In genomic region chr4:165378398-165378762, GRCh38 we compare ENCODE assay signal across 8 cellular contexts. TPM values are rescaled to one million over a fixed set of nuclear protein-coding genes. Genes with fewer than 3 reads are reported as not detected.
DNase-seq lines count a peak whose midpoint lies in the region; ATAC-seq and TF ChIP-seq lines count a peak whose summit lies in the region.

No MANE protein-coding gene starts in this region.

- H4K20me1 ChIP-seq in KMS-11 (ENCODE audit: insufficient read depth), result no peaks in the 10 kb centered on the region
- H4K20me1 ChIP-seq in neural progenitor cell (ENCODE audit: low read depth), result peaks cover 31% of the 10 kb centered on the region

- CTCF ChIA-PET in AG04450 (lab: Charles Lee), result interaction anchor here (0.8 to 1.6 kb wide), 6 partner anchors 21 to 265 kb away, joined by 3 to 8 read pairs (median 4); partner anchors contain the start of gene MSMO1

- no peaks in the 10 kb centered on the region for H3K36me3 Mint-ChIP-seq in effector memory CD8-positive, alpha-beta T cell (ENCODE audit: insufficient read depth)
- H3K36me3 Mint-ChIP-seq in neural progenitor cell, result no peaks in the 10 kb centered on the region

- intact Hi-C loops in posterior vena cava (cut with DNase I), result loop anchor here (5.0 to 10.0 kb wide), 2 partner anchors 84 to 1884 kb away; partner anchors contain the start of gene TMA16 (in 1 of the 2)

- H3K36me3 ChIP-seq in KMS-11 (ENCODE audit: insufficient read depth) (no peaks in the 10 kb centered on the region), neural progenitor cell (no peaks in the 10 kb centered on the region)

- H3K27ac ChIP-seq in AG04450 (ENCODE audit: low read depth, low read length), result no peak overlapping the region
- H3K27ac ChIP-seq in KMS-11, result no peak overlapping the region
- H3K27ac ChIP-seq in neural progenitor cell, result no peak overlapping the region

- ATAC-seq in effector memory CD8-positive, alpha-beta T cell (replicated peaks), result no peak
- ATAC-seq in HG02885 (IDR thresholded peaks at IDR 0.05; ENCODE audit: poor library complexity, unreplicated experiment) (no peak), HG02678 (IDR thresholded peaks at IDR 0.05; ENCODE audit: unreplicated experiment) (no peak), HG03442 (IDR thresholded peaks at IDR 0.05; ENCODE audit: unreplicated experiment) (no peak)

- H3K4me1 Mint-ChIP-seq in effector memory CD8-positive, alpha-beta T cell (ENCODE audit: low read depth in 2 of 2), result peaks cover 0 to 2% of the 10 kb centered on the region in 2 donors
- peaks cover 42% of the 10 kb centered on the region for H3K4me1 Mint-ChIP-seq in neural progenitor cell

- H3K4me3 ChIP-seq in AG04450 (ENCODE audit: low read depth, low read length), result peak overlapping the region; percentile 58
- no peak overlapping the region for H3K4me3 ChIP-seq in KMS-11 (IDR thresholded peaks at IDR 0.05; ENCODE audit: insufficient read depth, low read depth, low read length)
- peak overlapping the region; percentile 53 for H3K4me3 ChIP-seq in neural progenitor cell

- H3K79me2 ChIP-seq in KMS-11 (ENCODE audit: insufficient read depth, low read depth) (no peaks in the 10 kb centered on the region), neural progenitor cell (ENCODE audit: low read depth) (no peaks in the 10 kb centered on the region)

- H3K9me3 ChIP-seq in AG04450 (ENCODE audit: control insufficient read depth, insufficient read depth, low read length) (no peaks in the 10 kb centered on the region), neural progenitor cell (ENCODE audit: low read depth) (no peaks in the 10 kb centered on the region)

- POLR2A ChIA-PET in AG04450 (lab: Yijun Ruan, JAX), result no interaction called here

- H3F3A ChIP-seq in neural progenitor cell (ENCODE audit: low read depth), result peaks cover 26% of the 10 kb centered on the region

- no peak overlapping the region for H3K27ac Mint-ChIP-seq in effector memory CD8-positive, alpha-beta T cell
- H3K27ac Mint-ChIP-seq in neural progenitor cell, result peak overlapping the region; percentile 1

- H2AFZ ChIP-seq in KMS-11 (ENCODE audit: low read depth) (peak overlapping the region; percentile 79), neural progenitor cell (replicated peaks) (peak overlapping the region; percentile 74)

- peaks cover 8% of the 10 kb centered on the region for H3K27me3 ChIP-seq in AG04450 (ENCODE audit: control insufficient read depth, insufficient read depth, low read length)
- no peaks in the 10 kb centered on the region for H3K27me3 ChIP-seq in KMS-11 (ENCODE audit: insufficient read depth, low read depth)
- peaks cover 58% of the 10 kb centered on the region for H3K27me3 ChIP-seq in neural progenitor cell

- H3K4me1 ChIP-seq in KMS-11 (ENCODE audit: low read depth, poor library complexity, severe bottlenecking) (peaks cover 17% of the 10 kb centered on the region), neural progenitor cell (peaks cover 37% of the 10 kb centered on the region)

- DNase-seq in AG04450 (ENCODE audit: low read depth, low spot score) (no peak), neural progenitor cell (ENCODE audit: low spot score) (no peak), posterior vena cava (ENCODE audit: low spot score) (no peak)
- no peak for DNase-seq in effector memory CD8-positive, alpha-beta T cell

- H3K27me3 Mint-ChIP-seq in effector memory CD8-positive, alpha-beta T cell, result peaks cover 67 to 75% of the 10 kb centered on the region in 2 donors
- H3K27me3 Mint-ChIP-seq in neural progenitor cell (ENCODE audit: insufficient read depth, low read depth), result no peaks in the 10 kb centered on the region

- peak overlapping the region; percentile 33; the same call in 1 of the 2 replicates for H3K9ac ChIP-seq in KMS-11
- H3K9ac ChIP-seq in neural progenitor cell, result no peak overlapping the region

- H3K4me2 ChIP-seq in KMS-11 (peak overlapping the region; percentile 70), neural progenitor cell (peak overlapping the region; percentile 77)

- peak overlapping the region; percentile 53 to 57 for H3K4me3 Mint-ChIP-seq in effector memory CD8-positive, alpha-beta T cell
- H3K4me3 Mint-ChIP-seq in neural progenitor cell, result peak overlapping the region; percentile 89

- H3K9me3 Mint-ChIP-seq in effector memory CD8-positive, alpha-beta T cell, result no peaks in the 10 kb centered on the region
- no peaks in the 10 kb centered on the region for H3K9me3 Mint-ChIP-seq in neural progenitor cell

- no peak for TF ChIP-seq CTCF in AG04450 (IDR thresholded peaks at IDR 0.05; ENCODE audit: low read depth, low read length)
- TF ChIP-seq CTCF in KMS-11 (conservative IDR thresholded peaks at IDR 0.05; ENCODE audit: low read depth, low read length), result no peak
- TF ChIP-seq CTCF in neural progenitor cell (IDR thresholded peaks at IDR 0.05), result no peak

RNA-seq across cellular contexts. Expression of gene CPE, which starts 0.4 kb away (rescaled TPM):
- polyA plus RNA-seq in AG04450 (2011; rRNA removed), result 8.0 and 11.8 TPM in 2 replicates
- 1.7 and 3.0 TPM in 2 replicates for polyA minus RNA-seq in AG04450 (2011; rRNA and poly(A)+ RNA removed)
- total RNA-seq in neural progenitor cell (ENCODE audit: low replicate concordance) (43.6 and 47.4 TPM in 2 replicates), posterior vena cava (100 to 1,000 TPM; 334 to 383 TPM)

RNA-seq across cellular contexts. Expression of gene MSMO1, which starts 50.9 kb away (rescaled TPM):
- polyA plus RNA-seq in AG04450 (2011; rRNA removed), result 43.0 and 53.0 TPM in 2 replicates
- polyA minus RNA-seq in AG04450 (2011; rRNA and poly(A)+ RNA removed), result 12.9 and 19.9 TPM in 2 replicates
- total RNA-seq in neural progenitor cell (ENCODE audit: low replicate concordance), result 190 and 298 TPM in 2 replicates
- total RNA-seq in posterior vena cava, result 10 to 100 TPM; 21.5 to 26.8 TPM
